8 cellular contexts compared by ENCODE assay signal in the genomic region with DNA sequence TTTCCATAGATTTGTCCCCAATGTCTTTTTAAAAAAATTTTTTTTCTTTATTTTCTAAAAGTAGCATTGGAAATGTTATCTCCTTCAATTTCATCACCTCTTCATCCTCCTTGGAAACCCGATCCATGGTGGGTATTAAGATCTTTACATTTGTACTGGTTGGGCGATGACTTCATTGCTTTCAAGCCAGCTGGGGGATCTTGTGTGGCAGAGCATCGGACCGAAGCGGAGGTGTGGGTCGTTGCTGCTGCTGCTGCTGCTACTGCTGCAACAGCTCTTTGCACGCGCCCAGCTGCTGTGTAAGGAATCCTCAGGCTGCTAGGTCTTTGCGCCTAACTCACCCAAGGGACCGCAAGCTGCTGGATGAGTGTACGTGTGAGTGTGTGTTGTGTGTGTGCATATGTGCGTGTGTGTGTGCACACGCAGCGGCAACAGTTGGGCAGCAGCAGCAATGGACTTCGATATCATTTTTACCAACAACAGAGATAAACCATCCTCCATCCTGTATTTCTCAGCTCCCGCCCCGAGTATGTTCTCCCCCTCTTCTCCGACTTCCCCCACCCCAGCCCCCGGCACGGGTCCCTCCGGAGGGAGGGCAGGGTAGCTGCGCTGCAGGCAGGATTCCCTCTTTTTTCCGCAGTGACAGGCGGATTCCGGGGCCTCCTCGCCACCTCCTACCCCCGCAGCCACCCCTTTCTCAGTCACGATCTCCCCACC. TPM values are rescaled to one million over a fixed set of nuclear protein-coding genes. Genes with fewer than 3 reads are reported as not detected.
A peak's percentile ranks its signal among the peaks of the same experiment; 100 is the strongest.
DNase-seq lines count a peak whose midpoint lies in the region; ATAC-seq and FAIRE-seq lines count a peak whose summit lies in the region.

No MANE protein-coding gene starts in this region.

- no peak for FAIRE-seq in frontal cortex (lab: Jason Lieb, UNC)

- H3K4me1 Mint-ChIP-seq in T-helper 2 cell treated with Interferon-gamma antibody and Interleukin-4, amounts not matched to agents 5 μg/mL and 100 μg/mL, for 36 hours (ENCODE audit: low read depth) = peaks cover 5% of the 10 kb centered on the region

- intact Hi-C loops in Right ventricle myocardium inferior (cut with DNase I) = loop anchor here (2.0 to 5.0 kb wide), 2 partner anchors 253 to 462 kb away; no protein-coding TSS in a partner anchor
- intact Hi-C loops in cardiac septum (cut with DNase I) = loop anchor here (5.0 kb wide), 1 partner anchor 473 kb away; no protein-coding TSS in a partner anchor

- H3K27me3 Mint-ChIP-seq in T-helper 2 cell treated with Interferon-gamma antibody and Interleukin-4, amounts not matched to agents 5 μg/mL and 100 μg/mL, for 36 hours (ENCODE audit: low read depth) = peaks cover 33% of the 10 kb centered on the region

- H3K27ac ChIP-seq in layer of hippocampus (ENCODE audit: low read depth, low read length) = peak overlapping the region; percentile 57

- peak; percentile 68 for DNase-seq in Right ventricle myocardium inferior (ENCODE audit: missing footprints)
- DNase-seq in cardiac septum (ENCODE audit: low spot score) = no peak
- peak; percentile 5 for DNase-seq in Jurkat, Clone E6-1 (ENCODE audit: low read depth, low spot score)
- no peak for DNase-seq in T-helper 2 cell treated with Interferon-gamma antibody and Interleukin-4, amounts not matched to agents 5 μg/mL and 100 μg/mL, for 36 hours (ENCODE audit: low spot score)
- DNase-seq in cerebellar cortex (ENCODE audit: low spot score) = peak; percentile 25
- DNase-seq in stimulated activated CD4-positive, alpha-beta T cell treated with anti-CD3 and anti-CD28 coated beads, Interleukin-4, amount 100 ng/mL, for 4 hours = peak; percentile 3
- DNase-seq in frontal cortex (ENCODE audit: low spot score in 2 of 2) = no peak

- no peaks in the 10 kb centered on the region for H3K36me3 Mint-ChIP-seq in T-helper 2 cell treated with Interferon-gamma antibody and Interleukin-4, amounts not matched to agents 5 μg/mL and 100 μg/mL, for 36 hours (ENCODE audit: low read depth)

- peak overlapping the region; percentile 63 for H3K4me3 ChIP-seq in Jurkat, Clone E6-1 (ENCODE audit: low read length)

- H3K27me3 ChIP-seq in layer of hippocampus (ENCODE audit: control insufficient read depth, insufficient read depth, low read length) = no peaks in the 10 kb centered on the region

- peak overlapping the region; percentile 89 for H3K4me3 Mint-ChIP-seq in T-helper 2 cell treated with Interferon-gamma antibody and Interleukin-4, amounts not matched to agents 5 μg/mL and 100 μg/mL, for 36 hours

- no peaks in the 10 kb centered on the region for H3K9me3 Mint-ChIP-seq in T-helper 2 cell treated with Interferon-gamma antibody and Interleukin-4, amounts not matched to agents 5 μg/mL and 100 μg/mL, for 36 hours

- peak overlapping the region; percentile 69 for H3K27ac Mint-ChIP-seq in T-helper 2 cell treated with Interferon-gamma antibody and Interleukin-4, amounts not matched to agents 5 μg/mL and 100 μg/mL, for 36 hours

- ATAC-seq in Right ventricle myocardium inferior = peak; percentile 15

RNA-seq across cellular contexts. Expression of a gene that starts 0.8 kb away (rescaled TPM):
- total RNA-seq in Right ventricle myocardium inferior = 8.1 TPM
- total RNA-seq in cardiac septum = 10.7 TPM
- 1.1 TPM for polyA plus RNA-seq in Jurkat, Clone E6-1 (2012; ENCODE audit: insufficient read depth, insufficient read length)
- 37.5 TPM for total RNA-seq in frontal cortex

Comparison
In these comparisons a context has a peak if more than half of its experiments do, and no peak if none do; other contexts are left out.
1. DNase-seq: peak in Right ventricle myocardium inferior (single experiment), Jurkat, Clone E6-1 (single experiment), cerebellar cortex (single experiment) and stimulated activated CD4-positive, alpha-beta T cell treated with anti-CD3 and anti-CD28 coated beads, Interleukin-4, amount 100 ng/mL, for 4 hours (2 of 2); none in cardiac septum (single experiment), T-helper 2 cell treated with Interferon-gamma antibody and Interleukin-4, amounts not matched to agents 5 μg/mL and 100 μg/mL, for 36 hours (single experiment) and frontal cortex (0 of 2).